10 cellular contexts compared by ENCODE assay signal in genomic region chr20:38167851-38168760, GRCh38. TPM values are rescaled to one million over a fixed set of nuclear protein-coding genes. Genes with fewer than 3 reads are reported as not detected.
A peak's percentile ranks its signal among the peaks of the same experiment; 100 is the strongest.
DNase-seq lines count a peak whose midpoint lies in the region; ATAC-seq and TF ChIP-seq lines count a peak whose summit lies in the region.
"Had no signal": no experiment of that assay in that cellular context is flagged by ENCODE, and none has a peak within 500 bp of the region (broad histone marks: within the 10 kb centered on the region; RNA-seq: fewer than 3 reads in every experiment).

No MANE protein-coding gene starts in this region.

- intact Hi-C loops in sigmoid colon (cut with DNase I), result loop anchor here (5.0 kb wide), 1 partner anchor 54 kb away; no protein-coding TSS in a partner anchor

- WGBS in sigmoid colon, 2 donors, result 58 to 62% methylated on average over 7 of the region's 7 CpGs

- no peaks in the 10 kb centered on the region for H3K9me3 ChIP-seq in SJCRH30 (replicated peaks)
- no peaks in the 10 kb centered on the region for H3K9me3 ChIP-seq in sigmoid colon

- no peak for TF ChIP-seq CTCF in foreskin keratinocyte (conservative IDR thresholded peaks at IDR 0.05)
- TF ChIP-seq CTCF in sigmoid colon (IDR thresholded peaks at IDR 0.05), result no peak

- H3K27me3 ChIP-seq in SJCRH30, result no peaks in the 10 kb centered on the region
- H3K27me3 ChIP-seq in foreskin keratinocyte, result no peaks in the 10 kb centered on the region
- H3K27me3 ChIP-seq in sigmoid colon, result no peaks in the 10 kb centered on the region

- in situ Hi-C loops in G401 (cut with HindIII; ENCODE audit: low sequenced_read_pairs), result loop anchor here (5.0 kb wide), 1 partner anchor 96 kb away; no protein-coding TSS in a partner anchor

- peaks cover 41% of the 10 kb centered on the region for H3K4me1 ChIP-seq in SJCRH30
- H3K4me1 ChIP-seq in foreskin keratinocyte, result peaks cover 29% of the 10 kb centered on the region
- peaks cover 0 to 46% (median 32%) of the 10 kb centered on the region in 4 donors for H3K4me1 ChIP-seq in sigmoid colon

- ATAC-seq in foreskin keratinocyte, result peak; percentile 19
- no peak for ATAC-seq in GM18498 (IDR thresholded peaks at IDR 0.05; ENCODE audit: unreplicated experiment)

- peak; percentile 56 for DNase-seq in GOT3 (lab: John Stamatoyannopoulos, UW)
- peak; percentile 71 to 83 for DNase-seq in SJCRH30
- peak; percentile 73 to 78 for DNase-seq in foreskin keratinocyte
- DNase-seq in sigmoid colon, result peak; percentile 85
- no peak for DNase-seq in G401 (ENCODE audit: low spot score)
- DNase-seq in NCI-H526 (lab: John Stamatoyannopoulos, UW), result no peak
- DNase-seq in NCI-H128 (lab: John Stamatoyannopoulos, UW; ENCODE audit: unreplicated experiment), result no peak
- DNase-seq: natural killer cell, WERI-Rb-1 had no signal

- TF ChIP-seq POLR2A in sigmoid colon (IDR thresholded peaks at IDR 0.05), result no peak

- TF ChIP-seq EP300 in sigmoid colon (IDR thresholded peaks at IDR 0.05), result no peak

- H3K4me3 ChIP-seq in SJCRH30 (no peak overlapping the region), sigmoid colon (no peak overlapping the region)

- peak overlapping the region; percentile 39 for H3K27ac ChIP-seq in SJCRH30
- H3K27ac ChIP-seq in foreskin keratinocyte, result no peak overlapping the region
- H3K27ac ChIP-seq in sigmoid colon, result peak overlapping the region; percentile 22 to 65 (median 47)
- H3K27ac ChIP-seq: WERI-Rb-1 had no signal

- H3K36me3 ChIP-seq in SJCRH30 (no peaks in the 10 kb centered on the region), sigmoid colon (no peaks in the 10 kb centered on the region)
- H3K36me3 ChIP-seq: WERI-Rb-1 had no signal

RNA-seq across cellular contexts. Expression of gene TGM2, which starts 3.0 kb away (rescaled TPM):
- total RNA-seq in SJCRH30 (2014; rRNA removed; shearing (Covaris generic)), result 0.10 and 0.13 TPM in 2 replicates
- total RNA-seq in foreskin keratinocyte (17.4 and 41.2 TPM in 2 replicates), sigmoid colon (100 to 1,000 TPM in 2 of 4 donors, 10 to 100 TPM in 2; 14.8 to 104 (median 60.7) TPM)
- polyA plus RNA-seq in foreskin keratinocyte (13.7 and 29.5 TPM in 2 replicates), sigmoid colon (10 to 100 TPM in 1 of 3 donors, 1 to 10 TPM in 2; 6.5 to 71.1 (median 7.2) TPM)
- total RNA-seq in G401 (2014; rRNA removed; shearing (Covaris generic)), result 13.1 and 23.4 TPM in 2 replicates

Comparison
In these comparisons a context has a peak if more than half of its experiments do, and no peak if none do; other contexts are left out.
1. DNase-seq: peak in GOT3 (single experiment), SJCRH30 (2 of 2), foreskin keratinocyte (2 of 2) and sigmoid colon (single experiment); none in G401 (single experiment), NCI-H526 (0 of 2) and NCI-H128 (single experiment).
2. RNA of gene TGM2, which starts 3.0 kb away (total RNA-seq): 14.8 to 104 TPM in sigmoid colon, 13.1 to 23.4 TPM in G401 and 17.4 to 41.2 TPM in foreskin keratinocyte; 0.10 to 0.13 TPM in SJCRH30; every median in the first group is over 10 times any median in the second.